1 cellular context compared by ENCODE assay signal in the genomic region with DNA sequence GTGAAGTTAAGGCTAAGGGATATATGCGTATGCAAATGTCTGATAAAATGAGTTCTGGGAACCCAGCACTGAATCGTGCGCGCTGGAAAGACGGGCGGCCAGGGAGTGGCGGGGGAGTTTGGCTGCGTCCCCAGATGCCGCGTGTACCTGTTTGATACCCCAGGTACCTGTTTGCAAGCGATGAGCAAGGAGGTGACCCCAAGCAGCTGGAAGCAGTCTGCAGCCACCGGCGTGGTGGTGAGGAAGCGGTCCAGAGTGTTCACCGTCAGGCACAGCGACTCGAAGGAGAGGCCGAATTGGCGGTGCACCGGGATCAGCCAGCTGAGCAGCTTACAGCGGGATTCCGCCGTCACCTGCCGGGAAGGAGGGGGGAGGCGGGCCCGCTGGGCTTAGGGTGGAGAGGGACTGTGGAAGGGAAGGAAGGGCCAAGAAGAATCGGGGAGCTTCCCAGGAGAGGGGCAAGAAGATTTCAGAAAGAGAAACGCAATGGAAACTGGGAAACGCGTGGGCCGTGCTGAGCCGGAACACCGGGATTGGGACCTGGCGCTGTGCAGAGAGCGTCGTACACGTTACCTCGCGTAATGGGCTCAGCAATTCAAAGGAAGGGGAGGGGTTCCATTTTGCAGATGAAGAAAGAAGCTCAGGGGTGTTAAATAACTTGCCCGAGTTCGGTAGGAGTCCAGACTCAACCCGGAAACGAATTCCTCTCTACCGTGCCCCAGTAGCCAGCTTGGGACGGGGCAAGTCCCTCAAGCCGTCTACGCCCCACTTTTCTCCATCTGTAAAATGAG.
TF ChIP-seq lines count a peak whose summit lies in the region.

No MANE protein-coding gene starts in this region.

TF ChIP-seq in HepG2, 621 proteins besides CTCF, POLR2A, EP300 and RAD21 (continued from another document):
- TF ChIP-seq, protein P1, sequence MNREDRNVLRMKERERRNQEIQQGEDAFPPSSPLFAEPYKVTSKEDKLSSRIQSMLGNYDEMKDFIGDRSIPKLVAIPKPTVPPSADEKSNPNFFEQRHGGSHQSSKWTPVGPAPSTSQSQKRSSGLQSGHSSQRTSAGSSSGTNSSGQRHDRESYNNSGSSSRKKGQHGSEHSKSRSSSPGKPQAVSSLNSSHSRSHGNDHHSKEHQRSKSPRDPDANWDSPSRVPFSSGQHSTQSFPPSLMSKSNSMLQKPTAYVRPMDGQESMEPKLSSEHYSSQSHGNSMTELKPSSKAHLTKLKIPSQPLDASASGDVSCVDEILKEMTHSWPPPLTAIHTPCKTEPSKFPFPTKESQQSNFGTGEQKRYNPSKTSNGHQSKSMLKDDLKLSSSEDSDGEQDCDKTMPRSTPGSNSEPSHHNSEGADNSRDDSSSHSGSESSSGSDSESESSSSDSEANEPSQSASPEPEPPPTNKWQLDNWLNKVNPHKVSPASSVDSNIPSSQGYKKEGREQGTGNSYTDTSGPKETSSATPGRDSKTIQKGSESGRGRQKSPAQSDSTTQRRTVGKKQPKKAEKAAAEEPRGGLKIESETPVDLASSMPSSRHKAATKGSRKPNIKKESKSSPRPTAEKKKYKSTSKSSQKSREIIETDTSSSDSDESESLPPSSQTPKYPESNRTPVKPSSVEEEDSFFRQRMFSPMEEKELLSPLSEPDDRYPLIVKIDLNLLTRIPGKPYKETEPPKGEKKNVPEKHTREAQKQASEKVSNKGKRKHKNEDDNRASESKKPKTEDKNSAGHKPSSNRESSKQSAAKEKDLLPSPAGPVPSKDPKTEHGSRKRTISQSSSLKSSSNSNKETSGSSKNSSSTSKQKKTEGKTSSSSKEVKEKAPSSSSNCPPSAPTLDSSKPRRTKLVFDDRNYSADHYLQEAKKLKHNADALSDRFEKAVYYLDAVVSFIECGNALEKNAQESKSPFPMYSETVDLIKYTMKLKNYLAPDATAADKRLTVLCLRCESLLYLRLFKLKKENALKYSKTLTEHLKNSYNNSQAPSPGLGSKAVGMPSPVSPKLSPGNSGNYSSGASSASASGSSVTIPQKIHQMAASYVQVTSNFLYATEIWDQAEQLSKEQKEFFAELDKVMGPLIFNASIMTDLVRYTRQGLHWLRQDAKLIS (CRISPR knock-in tag; IDR thresholded peaks at IDR 0.05): no peak
- TF ChIP-seq ZNF598 (CRISPR knock-in tag; IDR thresholded peaks at IDR 0.05; ENCODE audit: borderline replicate concordance) (no peak), TFAP4 (IDR thresholded peaks at IDR 0.05; ENCODE audit: borderline replicate concordance, low read depth) (peak; percentile 11; the same call in 1 of the 2 replicates)
